In the genomic region with DNA sequence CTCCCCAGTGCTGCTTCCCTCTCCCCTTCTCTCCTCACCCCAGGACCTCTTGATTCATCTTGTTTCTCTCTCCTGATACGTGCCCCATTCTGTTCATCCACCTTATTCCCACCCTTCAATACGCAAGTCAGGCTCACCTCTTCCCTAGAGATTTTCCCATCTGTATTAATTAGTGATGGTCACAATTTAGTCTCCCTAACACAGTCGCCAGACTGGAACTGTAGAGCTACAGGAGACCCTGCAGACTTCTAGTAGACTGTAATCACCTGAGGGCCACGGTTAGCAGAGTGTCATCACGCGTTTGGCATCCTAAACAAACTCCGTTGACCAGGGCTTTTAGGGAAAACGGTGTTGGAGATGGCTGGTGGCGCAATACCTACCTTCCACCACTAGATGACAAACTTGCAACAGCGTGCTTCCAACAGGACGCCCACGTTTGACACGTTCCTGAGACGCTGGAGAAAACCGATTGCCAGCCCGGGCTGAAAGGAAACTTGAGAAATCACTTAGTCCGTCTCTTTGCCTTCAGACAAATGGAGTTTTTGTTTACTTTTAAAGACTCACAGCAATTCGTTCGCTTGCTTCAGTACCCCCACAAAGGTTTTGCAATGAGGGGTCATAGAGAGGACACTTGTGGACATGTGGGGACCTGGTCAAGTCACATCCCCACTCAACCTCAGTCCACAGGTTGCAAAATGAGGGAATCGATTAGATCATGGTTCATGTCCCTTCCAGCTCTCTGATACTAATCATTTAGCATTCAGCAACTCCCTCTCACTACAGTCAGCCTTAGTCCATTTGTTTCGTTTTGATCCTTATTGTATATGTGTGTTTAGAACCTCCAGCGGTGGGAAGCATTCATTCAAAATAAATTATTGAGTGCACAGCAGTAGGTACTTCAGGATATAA, we compare ENCODE assay signal across 8 cellular contexts. TPM values are rescaled to one million over a fixed set of nuclear protein-coding genes. Genes with fewer than 3 reads are reported as not detected.
DNase-seq lines count a peak whose midpoint lies in the region; ATAC-seq and TF ChIP-seq lines count a peak whose summit lies in the region.

No MANE protein-coding gene starts in this region.

- peak overlapping the region; percentile 57 for H3K4me2 ChIP-seq in SK-N-SH

- TF ChIP-seq CTCF in BJ (IDR thresholded peaks at IDR 0.05; ENCODE audit: insufficient read depth, low read depth, low read length) (peak; percentile 99), SK-N-SH (IDR thresholded peaks at IDR 0.05) (peak; percentile 100), osteocyte (IDR thresholded peaks at IDR 0.05) (peak; percentile 98), thoracic aorta (IDR thresholded peaks at IDR 0.05) (peak; percentile 98)

- H3K27ac ChIP-seq in SK-N-SH (ENCODE audit: low read depth in 2 of 2, low read length in 1 of 2) (peak overlapping the region in 1 of 2 experiments; percentile 17; a peak in 2 of 4 replicates), thoracic aorta (peak overlapping the region; percentile 32 to 67)

- H3K4me3 ChIP-seq in BJ (ENCODE audit: low read depth, low read length) (no peak overlapping the region), SK-N-SH (ENCODE audit: low read depth in 2 of 2, low read length in 1 of 2) (peak overlapping the region; percentile 4 to 10; a peak in 1 of 4 replicates), thoracic aorta (peak overlapping the region; percentile 49)

- POLR2A ChIA-PET in BJ (lab: Charles Lee): interaction anchor here (0.5 kb wide), 1 partner anchor 281 kb away, joined by 15 read pairs; no protein-coding TSS in a partner anchor
- POLR2A ChIA-PET in SK-N-SH (lab: Yijun Ruan, JAX): interaction anchor here (0.7 to 0.9 kb wide), 2 partner anchors 46 to 85 kb away, joined by 3 read pairs; no protein-coding TSS in a partner anchor

- H3K36me3 ChIP-seq in BJ (ENCODE audit: control insufficient read depth, insufficient read depth, low read length) (no peaks in the 10 kb centered on the region), SK-N-SH (replicated peaks in 1 of 2; ENCODE audit: control insufficient read depth in 1 of 2, insufficient read depth in 2 of 2, low read length in 1 of 2) (no peaks in the 10 kb centered on the region), thoracic aorta (no peaks in the 10 kb centered on the region)

- no peaks in the 10 kb centered on the region for H3K36me3 Mint-ChIP-seq in osteocyte (ENCODE audit: unreplicated experiment)

- H3K79me2 ChIP-seq in SK-N-SH (ENCODE audit: insufficient read depth): no peaks in the 10 kb centered on the region

- 17% methylated on average over 22 of the region's 22 CpGs for WGBS in SK-N-SH (ENCODE audit: low lambda C conversion rate)

- no peaks in the 10 kb centered on the region for H3K9me2 ChIP-seq in SK-N-SH

- peak overlapping the region; percentile 48 for H3K4me3 Mint-ChIP-seq in osteocyte (ENCODE audit: unreplicated experiment)

- no peaks in the 10 kb centered on the region for H3K27me3 ChIP-seq in BJ (ENCODE audit: control insufficient read depth, insufficient read depth, low read length)
- H3K27me3 ChIP-seq in SK-N-SH (ENCODE audit: insufficient read depth): no peaks in the 10 kb centered on the region
- no peaks in the 10 kb centered on the region for H3K27me3 ChIP-seq in thoracic aorta (replicated peaks; ENCODE audit: insufficient read depth)

- peak overlapping the region; percentile 74 for H3K27ac Mint-ChIP-seq in osteocyte (ENCODE audit: unreplicated experiment)

- H3K9ac ChIP-seq in SK-N-SH: peak overlapping the region; percentile 8; the same call in 1 of the 2 replicates

- H3K9me3 Mint-ChIP-seq in osteocyte (ENCODE audit: unreplicated experiment): no peaks in the 10 kb centered on the region

- H2AFZ ChIP-seq in SK-N-SH (ENCODE audit: low read depth): peak overlapping the region; percentile 72; the same call in 1 of the 2 replicates

- peak; percentile 73 for ATAC-seq in GM21528 (IDR thresholded peaks at IDR 0.05; ENCODE audit: low FRiP score, unreplicated experiment)
- ATAC-seq in thoracic aorta (ENCODE audit: insufficient number of reproducible peaks, low FRiP score, low read depth): peak; percentile 89

- TF ChIP-seq RAD21 in SK-N-SH (IDR thresholded peaks at IDR 0.05; ENCODE audit: low read length): peak; percentile 100

- H3K4me1 Mint-ChIP-seq in osteocyte (ENCODE audit: unreplicated experiment): peaks cover 32% of the 10 kb centered on the region

- H3K9me3 ChIP-seq in SK-N-SH: no peaks in the 10 kb centered on the region
- H3K9me3 ChIP-seq in thoracic aorta: no peaks in the 10 kb centered on the region

- DNase-seq in BJ (ENCODE audit: low read depth): peak; percentile 64
- peak; percentile 76 for DNase-seq in NCI-H1092 treated with DMSO at 0.1 percent for 48 hours (lab: John Stamatoyannopoulos, UW)
- DNase-seq in SK-N-SH: peak; percentile 87
- DNase-seq in activated naive CD4-positive, alpha-beta T cell treated with anti-CD3 and anti-CD28 coated beads, Interleukin-2, amount 50 U/mL, for 16 hours: peak; percentile 71
- DNase-seq in globus pallidus (ENCODE audit: low spot score): peak; percentile 76
- peak; percentile 93 for DNase-seq in osteocyte (ENCODE audit: extremely low spot score, unreplicated experiment)
- DNase-seq in thoracic aorta (ENCODE audit: low spot score): peak; percentile 76

- CTCF ChIA-PET in BJ (lab: Yijun Ruan, JAX): interaction anchor here (0.6 to 2.2 kb wide), 33 partner anchors 8 to 386 kb away, joined by 3 to 26 read pairs (median 4); no protein-coding TSS in a partner anchor
- CTCF ChIA-PET in SK-N-SH (lab: Yijun Ruan, JAX): interaction anchor here (0.5 to 7.7 kb wide), 45 partner anchors 10 to 386 kb away, joined by 3 to 279 read pairs (median 4); partner anchors contain the start of genes CDC27, EFCAB13, ITGB3 and MYL4

- H3K27me3 Mint-ChIP-seq in osteocyte (ENCODE audit: unreplicated experiment): peaks cover 2% of the 10 kb centered on the region

- H3K4me1 ChIP-seq in SK-N-SH (ENCODE audit: control insufficient read depth in 1 of 2, insufficient read depth in 2 of 2, low read depth in 1 of 2, low read length in 1 of 2): peaks cover 5 to 12% of the 10 kb centered on the region in 2 experiments; a peak in 2 of 4 replicates
- H3K4me1 ChIP-seq in thoracic aorta (ENCODE audit: control insufficient read depth in 1 of 2, low read depth in 2 of 2): peaks cover 19 to 39% of the 10 kb centered on the region in 2 donors

- peak in 1 of 2 experiments; percentile 48; a peak in 1 of 4 replicates for TF ChIP-seq EP300 in SK-N-SH (IDR thresholded peaks at IDR 0.05; ENCODE audit: borderline replicate concordance in 1 of 2, low read depth in 1 of 2, low read length in 1 of 2)

- H3F3A ChIP-seq in SK-N-SH (replicated peaks; ENCODE audit: insufficient read depth): peaks cover 14% of the 10 kb centered on the region

- H4K20me1 ChIP-seq in SK-N-SH (ENCODE audit: insufficient read depth): no peaks in the 10 kb centered on the region

TF ChIP-seq in SK-N-SH, 30 proteins besides CTCF, POLR2A, EP300 and RAD21 (continues in another document):
- TF ChIP-seq NFIC (IDR thresholded peaks at IDR 0.05; ENCODE audit: borderline replicate concordance) (no peak), MAX (IDR thresholded peaks at IDR 0.05; ENCODE audit: low read depth) (peak; percentile 94), RXRA (IDR thresholded peaks at IDR 0.05; ENCODE audit: borderline replicate concordance, low read depth) (no peak), FOXJ3 (CRISPR knock-in tag; IDR thresholded peaks at IDR 0.05) (no peak), SIN3A (IDR thresholded peaks at IDR 0.05; ENCODE audit: borderline replicate concordance, low read depth, low read length) (0 out of 2 replicates have a peak, but pooled peaks have one; percentile 46), YY1 (IDR thresholded peaks at IDR 0.05; ENCODE audit: low read depth) (no peak), FOXM1 (IDR thresholded peaks at IDR 0.05; ENCODE audit: low read depth) (no peak), SMC3 (IDR thresholded peaks at IDR 0.05; ENCODE audit: low read depth, low read length) (peak; percentile 100), GATA2 (CRISPR knock-in tag; IDR thresholded peaks at IDR 0.05) (no peak), IRF3 (IDR thresholded peaks at IDR 0.05; ENCODE audit: low read depth, low read length) (no peak), NRF1 (IDR thresholded peaks at IDR 0.05; ENCODE audit: low read depth, low read length) (peak; percentile 37; the same call in 1 of the 2 replicates), TCF12 (IDR thresholded peaks at IDR 0.05) (no peak; the same call in 1 of the 2 replicates), RFX5 (IDR thresholded peaks at IDR 0.05; ENCODE audit: low read length) (peak; percentile 78)

RNA-seq across cellular contexts. Expression of gene MYL4, which starts 20.6 kb away (rescaled TPM):
- polyA plus RNA-seq in BJ (2011; rRNA removed) (0.13 and 0.21 TPM in 2 replicates), SK-N-SH (2012; rRNA removed) (not detected in 2 replicates)
- polyA minus RNA-seq in BJ (2011; rRNA and poly(A)+ RNA removed): 0.33 TPM in 1 of 2 replicates, not detected in the other
- polyA plus RNA-seq in SK-N-SH (2012; cell fraction: cytosol; rRNA removed): 0.04 TPM in 1 of 2 replicates, not detected in the other
- 0.23 TPM in 1 of 2 replicates, not detected in the other for polyA plus RNA-seq in SK-N-SH (2012; cell fraction: nucleus; rRNA removed)
- total RNA-seq in osteocyte (not detected in 2 replicates), thoracic aorta (not detected)

RNA-seq across cellular contexts. Expression of gene ITGB3, which starts 23.8 kb away (rescaled TPM):
- 5.4 and 6.3 TPM in 2 replicates for polyA plus RNA-seq in BJ (2011; rRNA removed)
- polyA minus RNA-seq in BJ (2011; rRNA and poly(A)+ RNA removed): 7.6 and 8.8 TPM in 2 replicates
- polyA plus RNA-seq in SK-N-SH (2012; rRNA removed): 4.4 and 4.6 TPM in 2 replicates
- 2.7 and 3.7 TPM in 2 replicates for polyA plus RNA-seq in SK-N-SH (2012; cell fraction: cytosol; rRNA removed)
- polyA plus RNA-seq in SK-N-SH (2012; cell fraction: nucleus; rRNA removed): 1.6 and 3.0 TPM in 2 replicates
- 2.5 and 3.3 TPM in 2 replicates for total RNA-seq in osteocyte
- 100 to 1,000 TPM in 1 of 2 donors, 10 to 100 TPM in 1; 68.1 to 197 TPM for total RNA-seq in thoracic aorta

RNA-seq across cellular contexts. Expression of gene CDC27, which starts 40.7 kb away (rescaled TPM):
- polyA plus RNA-seq in BJ (2011; rRNA removed): 65.3 and 112 TPM in 2 replicates
- 80.8 and 91.1 TPM in 2 replicates for polyA minus RNA-seq in BJ (2011; rRNA and poly(A)+ RNA removed)
- 44.3 and 48.7 TPM in 2 replicates for polyA plus RNA-seq in SK-N-SH (2012; rRNA removed)
- polyA plus RNA-seq in SK-N-SH (2012; cell fraction: cytosol; rRNA removed): 49.0 and 49.4 TPM in 2 replicates
- polyA plus RNA-seq in SK-N-SH (2012; cell fraction: nucleus; rRNA removed): 58.3 and 107 TPM in 2 replicates
- total RNA-seq in osteocyte: 102 and 112 TPM in 2 replicates
- 10 to 100 TPM; 66.0 to 69.2 TPM for total RNA-seq in thoracic aorta

Comparison
In these comparisons a context has a peak if more than half of its experiments do, and no peak if none do; other contexts are left out.
1. RNA of gene ITGB3, which starts 23.8 kb away (total RNA-seq): 68.1 to 197 TPM in thoracic aorta; 2.5 to 3.3 TPM in osteocyte; every median in the first group is over 10 times any median in the second.
2. Peak in every context shown above with its lines, with median percentiles within 50 percentile points of each other: DNase-seq and CTCF ChIP-seq.